Comparison of ENCODE assay signal across 15 cellular contexts in the genomic region with DNA sequence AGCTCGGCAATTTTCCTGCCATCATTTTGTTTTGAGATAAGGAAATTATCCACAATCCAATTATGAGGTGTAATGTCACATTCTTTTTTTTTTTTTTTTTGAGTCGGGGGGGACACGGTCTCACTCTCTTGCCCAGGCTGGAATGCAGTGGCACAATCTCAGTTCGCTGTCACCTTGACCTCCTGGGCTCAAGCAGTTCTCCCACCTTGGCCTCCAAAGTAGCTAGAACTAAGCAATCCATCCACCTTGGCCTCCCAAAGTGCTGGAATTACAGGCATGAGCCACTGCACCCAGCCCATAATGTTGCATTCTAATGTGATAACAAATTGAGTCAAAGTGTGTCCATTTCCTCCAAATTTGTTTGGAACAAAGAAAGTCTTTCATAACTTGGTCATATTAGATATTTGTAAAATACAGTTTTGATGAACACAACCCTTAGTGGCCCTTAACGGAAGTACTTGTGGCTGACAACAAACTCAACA.
DNase-seq lines count a peak whose midpoint lies in the region; ATAC-seq and TF ChIP-seq lines count a peak whose summit lies in the region.
"Had no signal": no experiment of that assay in that cellular context is flagged by ENCODE, and none has a peak within 500 bp of the region (broad histone marks: within the 10 kb centered on the region; RNA-seq: fewer than 3 reads in every experiment).

No MANE protein-coding gene starts in this region.

- H3K9me3 Mint-ChIP-seq in nephron progenitor cell, result peaks cover 4% of the 10 kb centered on the region
- H3K9me3 Mint-ChIP-seq: activated CD4-positive, alpha-beta memory T cell treated with anti-CD3 and anti-CD28 coated beads for 36 hours; activated T-helper 1 cell treated with anti-CD3 and anti-CD28 coated beads, Interleukin-12 subunit alpha, Interleukin-12 subunit beta, Interleukin-2, Interleukin-4 antibody, amounts not matched to agents 30 ng/mL and 10 ng/mL and 1 ng/mL, durations not matched to agents 14 hours and 24 hours and 36 hours had no signal

- no peak overlapping the region for H3K27ac ChIP-seq in BLaER1
- peak overlapping the region; percentile 23 for H3K27ac ChIP-seq in colonic mucosa
- H3K27ac ChIP-seq in hepatocyte, result peak overlapping the region; percentile 87
- H3K27ac ChIP-seq in foreskin keratinocyte, result no peak overlapping the region
- H3K27ac ChIP-seq: thoracic aorta had no signal

- H3K4me2 ChIP-seq in BLaER1, result peak overlapping the region; percentile 98
- H3K4me2 ChIP-seq in hepatocyte, result no peak overlapping the region

- peaks cover 6% of the 10 kb centered on the region; the same call in 1 of the 2 replicates for H4K20me1 ChIP-seq in BLaER1
- no peaks in the 10 kb centered on the region for H4K20me1 ChIP-seq in hepatocyte (ENCODE audit: insufficient read depth, poor library complexity, severe bottlenecking)

- peaks cover 49% of the 10 kb centered on the region for H3K27me3 Mint-ChIP-seq in nephron progenitor cell (ENCODE audit: low read depth, poor library complexity)

- intact Hi-C loops in colonic mucosa (cut with DNase I), result no loop called here
- intact Hi-C loops in sciatic nerve (cut with DNase I), result no loop called here

- no peak overlapping the region for H3K9ac ChIP-seq in BLaER1
- H3K9ac ChIP-seq in colonic mucosa (ENCODE audit: low read depth in 2 of 2, low read length in 2 of 2), result no peak overlapping the region

- no peaks in the 10 kb centered on the region for H3K79me2 ChIP-seq in hepatocyte

- H3K4me3 ChIP-seq in BLaER1 (no peak overlapping the region), colonic mucosa (no peak overlapping the region), hepatocyte (no peak overlapping the region)
- H3K4me3 ChIP-seq: GM12878, thoracic aorta had no signal

- no peaks in the 10 kb centered on the region for H3K36me3 ChIP-seq in BLaER1
- H3K36me3 ChIP-seq in colonic mucosa, result no peaks in the 10 kb centered on the region
- no peaks in the 10 kb centered on the region for H3K36me3 ChIP-seq in hepatocyte (replicated peaks; ENCODE audit: insufficient read depth, low read depth)
- H3K36me3 ChIP-seq: thoracic aorta had no signal

- H3K27ac Mint-ChIP-seq in nephron progenitor cell, result no peak overlapping the region
- H3K27ac Mint-ChIP-seq: activated CD4-positive, alpha-beta memory T cell treated with anti-CD3 and anti-CD28 coated beads for 36 hours; activated naive CD8-positive, alpha-beta T cell treated with anti-CD3 and anti-CD28 coated beads, Interleukin-2, amount 50 U/mL, for 24 hours; activated T-helper 1 cell treated with anti-CD3 and anti-CD28 coated beads, Interleukin-12 subunit alpha, Interleukin-12 subunit beta, Interleukin-2, Interleukin-4 antibody, amounts not matched to agents 30 ng/mL and 10 ng/mL and 1 ng/mL, durations not matched to agents 14 hours and 24 hours and 36 hours had no signal

- H3K9me3 ChIP-seq in BLaER1, result no peaks in the 10 kb centered on the region
- H3K9me3 ChIP-seq in colonic mucosa, result no peaks in the 10 kb centered on the region
- no peaks in the 10 kb centered on the region for H3K9me3 ChIP-seq in hepatocyte (ENCODE audit: low read depth)
- H3K9me3 ChIP-seq: thoracic aorta had no signal

- peak; percentile 34 for ATAC-seq in sciatic nerve
- no peak for ATAC-seq in foreskin keratinocyte
- ATAC-seq: activated naive CD8-positive, alpha-beta T cell treated with anti-CD3 and anti-CD28 coated beads, Interleukin-2, amount 50 U/mL, for 24 hours; GM12878 had no signal

- H3K4me1 ChIP-seq in BLaER1, result peaks cover 100% of the 10 kb centered on the region
- H3K4me1 ChIP-seq in colonic mucosa, result peaks cover 9% of the 10 kb centered on the region
- peaks cover 28% of the 10 kb centered on the region for H3K4me1 ChIP-seq in hepatocyte (ENCODE audit: insufficient read depth)
- H3K4me1 ChIP-seq in foreskin keratinocyte, result no peaks in the 10 kb centered on the region

- peaks cover 34% of the 10 kb centered on the region for H3K27me3 ChIP-seq in BLaER1
- peaks cover 4% of the 10 kb centered on the region for H3K27me3 ChIP-seq in colonic mucosa
- no peaks in the 10 kb centered on the region for H3K27me3 ChIP-seq in hepatocyte
- peaks cover 24% of the 10 kb centered on the region for H3K27me3 ChIP-seq in foreskin keratinocyte

- DNase-seq in colonic mucosa, result no peak
- DNase-seq in hepatocyte (ENCODE audit: low spot score), result no peak
- no peak for DNase-seq in sciatic nerve (ENCODE audit: low spot score)
- no peak for DNase-seq in NCI-H1436 treated with DMSO at 0.1 percent for 48 hours (lab: John Stamatoyannopoulos, UW)
- no peak for DNase-seq in nephron progenitor cell
- DNase-seq in foreskin keratinocyte, result no peak
- no peak for DNase-seq in Ammon's horn (ENCODE audit: low spot score)
- DNase-seq: activated CD4-positive, alpha-beta memory T cell treated with anti-CD3 and anti-CD28 coated beads for 36 hours; activated naive CD8-positive, alpha-beta T cell treated with anti-CD3 and anti-CD28 coated beads, Interleukin-2, amount 50 U/mL, for 24 hours; H7; NCI-H2107 had no signal

- no peaks in the 10 kb centered on the region for H3K9me2 ChIP-seq in hepatocyte (replicated peaks; ENCODE audit: insufficient read depth)

- 69% methylated on average over 3 of the region's 5 CpGs for WGBS in hepatocyte (ENCODE audit: low lambda C conversion rate, missing lambda C conversion rate)

- no peak overlapping the region for H2AFZ ChIP-seq in hepatocyte

- no peak for TF ChIP-seq CTCF in colonic mucosa (IDR thresholded peaks at IDR 0.05)
- TF ChIP-seq CTCF in hepatocyte (IDR thresholded peaks at IDR 0.05; ENCODE audit: poor library complexity), result no peak
- TF ChIP-seq CTCF in nephron progenitor cell (IDR thresholded peaks at IDR 0.05), result no peak
- TF ChIP-seq CTCF in foreskin keratinocyte (conservative IDR thresholded peaks at IDR 0.05), result no peak

- no peak overlapping the region for H3K4me3 Mint-ChIP-seq in nephron progenitor cell
- H3K4me3 Mint-ChIP-seq: activated CD4-positive, alpha-beta memory T cell treated with anti-CD3 and anti-CD28 coated beads for 36 hours; activated naive CD8-positive, alpha-beta T cell treated with anti-CD3 and anti-CD28 coated beads, Interleukin-2, amount 50 U/mL, for 24 hours; activated T-helper 1 cell treated with anti-CD3 and anti-CD28 coated beads, Interleukin-12 subunit alpha, Interleukin-12 subunit beta, Interleukin-2, Interleukin-4 antibody, amounts not matched to agents 30 ng/mL and 10 ng/mL and 1 ng/mL, durations not matched to agents 14 hours and 24 hours and 36 hours had no signal

- peaks cover 76% of the 10 kb centered on the region for H3K4me1 Mint-ChIP-seq in nephron progenitor cell

- H3K36me3 Mint-ChIP-seq in nephron progenitor cell (ENCODE audit: low read depth), result no peaks in the 10 kb centered on the region
- H3K36me3 Mint-ChIP-seq: activated CD4-positive, alpha-beta memory T cell treated with anti-CD3 and anti-CD28 coated beads for 36 hours had no signal

Comparison
In these comparisons a context has a peak if more than half of its experiments do, and no peak if none do; other contexts are left out.
1. H3K27ac ChIP-seq: peak in colonic mucosa (single experiment) and hepatocyte (single experiment); none in BLaER1 (single experiment) and foreskin keratinocyte (single experiment).